17 cellular contexts compared by ENCODE assay signal in the genomic region with DNA sequence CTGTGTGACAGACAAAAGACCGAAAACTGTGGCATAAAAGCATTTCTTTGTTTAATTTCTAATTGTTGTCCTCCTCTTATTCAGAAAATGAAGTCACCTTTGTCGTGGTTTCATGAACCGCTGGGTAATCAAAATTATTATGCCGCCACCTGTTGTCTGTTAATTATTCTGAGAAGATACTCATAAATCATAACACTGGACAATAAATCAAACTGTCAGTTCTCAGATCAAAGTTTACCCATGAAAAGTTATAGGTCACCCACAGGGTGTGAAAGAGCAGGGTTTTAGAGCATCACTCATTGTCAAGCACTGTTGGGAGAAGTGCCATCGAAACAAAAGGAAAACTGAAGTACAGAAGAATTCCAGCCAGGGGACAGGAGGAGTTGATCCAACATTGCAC.
DNase-seq lines count a peak whose midpoint lies in the region; ATAC-seq, FAIRE-seq and TF ChIP-seq lines count a peak whose summit lies in the region.
"Had no signal": no experiment of that assay in that cellular context is flagged by ENCODE, and none has a peak within 500 bp of the region (broad histone marks: within the 10 kb centered on the region; RNA-seq: fewer than 3 reads in every experiment).

No MANE protein-coding gene starts in this region.

- H3K4me1 ChIP-seq in K562 (replicated peaks in 1 of 2; ENCODE audit: control insufficient read depth in 2 of 2, insufficient read depth in 2 of 2, low read length in 2 of 2), result no peaks in the 10 kb centered on the region
- H3K4me1 ChIP-seq: BLaER1, Caco-2, HAP-1 had no signal

- DNase-seq in HEK293T (ENCODE audit: extremely low spot score) (no peak), NCI-H2227 (lab: John Stamatoyannopoulos, UW; ENCODE audit: unreplicated experiment) (peak; percentile 38), K562 (ENCODE audit: extremely low read depth in 1 of 4, low spot score in 3 of 4) (no peak), neural crest cell (ENCODE audit: low read depth, low spot score) (no peak), NCI-H2081 (lab: John Stamatoyannopoulos, UW) (no peak)
- DNase-seq in activated CD4-positive, CD25-positive, alpha-beta regulatory T cell treated with anti-CD3 and anti-CD28 coated beads, Interleukin-2, amount 50 U/mL, for 72 hours, result no peak
- DNase-seq in activated T-cell treated with anti-CD3 and anti-CD28 coated beads, Interleukin-2, amount 50 U/mL, for 4 hours, result no peak
- DNase-seq: 8988T; AML-193; Caco-2; CD8-positive, alpha-beta memory T cell; GF-D8; HFFc6 had no signal

- H3K36me3 ChIP-seq in K562 (ENCODE audit: control insufficient read depth, insufficient read depth, low read length), result no peaks in the 10 kb centered on the region
- H3K36me3 ChIP-seq: BLaER1, HAP-1 had no signal

- peak overlapping the region; percentile 36 for H3K4me3 Mint-ChIP-seq in neural crest cell
- H3K4me3 Mint-ChIP-seq in activated T-cell treated with anti-CD3 and anti-CD28 coated beads, Interleukin-2, amount 50 U/mL, for 4 hours, result no peak overlapping the region
- H3K4me3 Mint-ChIP-seq: CD8-positive, alpha-beta memory T cell; HFFc6 had no signal

- in situ Hi-C loops in K562 (cut with MboI), result no loop called here

- H3K9ac ChIP-seq in K562 (ENCODE audit: insufficient read depth in 1 of 2, low read depth in 2 of 2, low read length in 2 of 2), result no peak overlapping the region
- H3K9ac ChIP-seq: BLaER1 had no signal

- 0% methylated on average over 5 of the region's 5 CpGs for WGBS in K562 (ENCODE audit: insufficient coverage, low coverage, missing lambda C conversion rate)

- no peaks in the 10 kb centered on the region for H3K79me2 ChIP-seq in K562 (ENCODE audit: control insufficient read depth, insufficient read depth, low read length)

- intact Hi-C loops in K562 (cut with micrococcal nuclease), result no loop called here

- no peak for TF ChIP-seq CTCF in K562 (IDR thresholded peaks at IDR 0.05 in 2 of 3, conservative IDR thresholded peaks at IDR 0.05 in 1 of 3; ENCODE audit: insufficient read depth in 2 of 3, low read depth in 1 of 3, low read length in 3 of 3)
- no peak for TF ChIP-seq CTCF in neural crest cell (conservative IDR thresholded peaks at IDR 0.05)

- no peak overlapping the region for H2AFZ ChIP-seq in K562 (ENCODE audit: low read depth, low read length)

- no peaks in the 10 kb centered on the region for H3K9me1 ChIP-seq in K562 (ENCODE audit: control insufficient read depth, insufficient read depth, low read length)

- no peak for FAIRE-seq in K562 (lab: Jason Lieb, UNC)
- FAIRE-seq: H1 had no signal

- peaks cover 47% of the 10 kb centered on the region for H3K4me1 Mint-ChIP-seq in neural crest cell
- H3K4me1 Mint-ChIP-seq in activated T-cell treated with anti-CD3 and anti-CD28 coated beads, Interleukin-2, amount 50 U/mL, for 4 hours (ENCODE audit: low read depth), result no peaks in the 10 kb centered on the region
- H3K4me1 Mint-ChIP-seq: CD8-positive, alpha-beta memory T cell had no signal

- H3K4me3 ChIP-seq in K562, result no peak overlapping the region
- H3K4me3 ChIP-seq: BLaER1, HAP-1 had no signal

- TF ChIP-seq EP300 in K562 (IDR thresholded peaks at IDR 0.05; ENCODE audit: low read length), result no peak

- H3K27ac ChIP-seq in K562 (ENCODE audit: extremely low read depth, low read depth, low read length), result no peak overlapping the region
- H3K27ac ChIP-seq: BLaER1, HL-60 had no signal

- H3K27me3 Mint-ChIP-seq in neural crest cell (ENCODE audit: low read depth), result no peaks in the 10 kb centered on the region
- H3K27me3 Mint-ChIP-seq in activated T-cell treated with anti-CD3 and anti-CD28 coated beads, Interleukin-2, amount 50 U/mL, for 4 hours (ENCODE audit: low read depth), result no peaks in the 10 kb centered on the region
- H3K27me3 Mint-ChIP-seq: CD8-positive, alpha-beta memory T cell had no signal

- CTCF ChIA-PET in HEK293T (lab: Yijun Ruan, JAX), result no interaction called here
- CTCF ChIA-PET in K562 (lab: Yijun Ruan, JAX; ENCODE audit: low intra/inter-chr PET ratio), result no interaction called here

- TF ChIP-seq POLR2A in K562 (conservative IDR thresholded peaks at IDR 0.05), result no peak

- no TSS peak for BruUV-seq in K562 (replicated peaks; lab: Mats Ljungman, UMichigan)

- peaks cover 3% of the 10 kb centered on the region for H3K9me3 Mint-ChIP-seq in neural crest cell
- peaks cover 4% of the 10 kb centered on the region for H3K9me3 Mint-ChIP-seq in activated T-cell treated with anti-CD3 and anti-CD28 coated beads, Interleukin-2, amount 50 U/mL, for 4 hours

- POLR2A ChIA-PET in HEK293T (lab: Yijun Ruan, JAX), result no interaction called here
- POLR2A ChIA-PET in K562 (lab: Yijun Ruan, JAX), result interaction anchor here (0.7 kb wide), 1 partner anchor 1329 kb away, joined by 3 read pairs; no protein-coding TSS in a partner anchor

- peaks cover 0 to 9% of the 10 kb centered on the region in 2 experiments; a peak in 2 of 5 replicates for H3K27me3 ChIP-seq in K562 (ENCODE audit: control insufficient read depth in 2 of 2, insufficient read depth in 2 of 2, low read length in 2 of 2)
- H3K27me3 ChIP-seq: BLaER1 had no signal

- no peaks in the 10 kb centered on the region for H4K20me1 ChIP-seq in K562 (replicated peaks; ENCODE audit: control insufficient read depth, insufficient read depth, low read length)
- H4K20me1 ChIP-seq: BLaER1 had no signal

- no peak for ATAC-seq in K562
- ATAC-seq in activated T-cell treated with anti-CD3 and anti-CD28 coated beads, Interleukin-2, amount 50 U/mL, for 4 hours, result no peak

- no peak for TF ChIP-seq RAD21 in K562 (CRISPR knock-in tag; conservative IDR thresholded peaks at IDR 0.05 in 1 of 2, IDR thresholded peaks at IDR 0.05 in 1 of 2)

- H3K36me3 Mint-ChIP-seq in neural crest cell (ENCODE audit: low read depth), result peaks cover 2% of the 10 kb centered on the region
- H3K36me3 Mint-ChIP-seq in activated T-cell treated with anti-CD3 and anti-CD28 coated beads, Interleukin-2, amount 50 U/mL, for 4 hours (ENCODE audit: insufficient read depth), result no peaks in the 10 kb centered on the region
- H3K36me3 Mint-ChIP-seq: CD8-positive, alpha-beta memory T cell had no signal

- H3K27ac Mint-ChIP-seq in neural crest cell (ENCODE audit: unreplicated experiment), result peak overlapping the region; percentile 74
- H3K27ac Mint-ChIP-seq: CD8-positive, alpha-beta memory T cell; HFFc6 had no signal

- no peaks in the 10 kb centered on the region for H3K9me3 ChIP-seq in K562 (replicated peaks; ENCODE audit: control insufficient read depth, insufficient read depth, low read depth, low read length)
- H3K9me3 ChIP-seq: BLaER1, Caco-2, HAP-1 had no signal

- H3K4me2 ChIP-seq in K562 (ENCODE audit: insufficient read depth, low read length), result no peak overlapping the region
- H3K4me2 ChIP-seq: BLaER1 had no signal

TF ChIP-seq in HEK293T, 16 proteins besides CTCF, POLR2A, EP300 and RAD21:
- TF ChIP-seq, protein P1, sequence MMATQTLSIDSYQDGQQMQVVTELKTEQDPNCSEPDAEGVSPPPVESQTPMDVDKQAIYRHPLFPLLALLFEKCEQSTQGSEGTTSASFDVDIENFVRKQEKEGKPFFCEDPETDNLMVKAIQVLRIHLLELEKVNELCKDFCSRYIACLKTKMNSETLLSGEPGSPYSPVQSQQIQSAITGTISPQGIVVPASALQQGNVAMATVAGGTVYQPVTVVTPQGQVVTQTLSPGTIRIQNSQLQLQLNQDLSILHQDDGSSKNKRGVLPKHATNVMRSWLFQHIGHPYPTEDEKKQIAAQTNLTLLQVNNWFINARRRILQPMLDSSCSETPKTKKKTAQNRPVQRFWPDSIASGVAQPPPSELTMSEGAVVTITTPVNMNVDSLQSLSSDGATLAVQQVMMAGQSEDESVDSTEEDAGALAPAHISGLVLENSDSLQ (IDR thresholded peaks at IDR 0.05), result peak; percentile 86
- TF ChIP-seq LEF1 (IDR thresholded peaks at IDR 0.05; ENCODE audit: borderline replicate concordance), result no peak

TF ChIP-seq in K562, 482 proteins besides CTCF, POLR2A, EP300 and RAD21 (continues in another document):
- TF ChIP-seq MEIS2 (IDR thresholded peaks at IDR 0.05; ENCODE audit: partially characterized antibody) (peak; percentile 55), ZNF121 (CRISPR knock-in tag; conservative IDR thresholded peaks at IDR 0.05) (no peak), HSF4 (CRISPR knock-in tag; IDR thresholded peaks at IDR 0.05; ENCODE audit: borderline replicate concordance) (no peak), ARNT (IDR thresholded peaks at IDR 0.05) (no peak)
- TF ChIP-seq, protein P2, sequence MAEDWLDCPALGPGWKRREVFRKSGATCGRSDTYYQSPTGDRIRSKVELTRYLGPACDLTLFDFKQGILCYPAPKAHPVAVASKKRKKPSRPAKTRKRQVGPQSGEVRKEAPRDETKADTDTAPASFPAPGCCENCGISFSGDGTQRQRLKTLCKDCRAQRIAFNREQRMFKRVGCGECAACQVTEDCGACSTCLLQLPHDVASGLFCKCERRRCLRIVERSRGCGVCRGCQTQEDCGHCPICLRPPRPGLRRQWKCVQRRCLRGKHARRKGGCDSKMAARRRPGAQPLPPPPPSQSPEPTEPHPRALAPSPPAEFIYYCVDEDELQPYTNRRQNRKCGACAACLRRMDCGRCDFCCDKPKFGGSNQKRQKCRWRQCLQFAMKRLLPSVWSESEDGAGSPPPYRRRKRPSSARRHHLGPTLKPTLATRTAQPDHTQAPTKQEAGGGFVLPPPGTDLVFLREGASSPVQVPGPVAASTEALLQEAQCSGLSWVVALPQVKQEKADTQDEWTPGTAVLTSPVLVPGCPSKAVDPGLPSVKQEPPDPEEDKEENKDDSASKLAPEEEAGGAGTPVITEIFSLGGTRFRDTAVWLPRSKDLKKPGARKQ (CRISPR knock-in tag; IDR thresholded peaks at IDR 0.05), result no peak
- TF ChIP-seq, protein P3, sequence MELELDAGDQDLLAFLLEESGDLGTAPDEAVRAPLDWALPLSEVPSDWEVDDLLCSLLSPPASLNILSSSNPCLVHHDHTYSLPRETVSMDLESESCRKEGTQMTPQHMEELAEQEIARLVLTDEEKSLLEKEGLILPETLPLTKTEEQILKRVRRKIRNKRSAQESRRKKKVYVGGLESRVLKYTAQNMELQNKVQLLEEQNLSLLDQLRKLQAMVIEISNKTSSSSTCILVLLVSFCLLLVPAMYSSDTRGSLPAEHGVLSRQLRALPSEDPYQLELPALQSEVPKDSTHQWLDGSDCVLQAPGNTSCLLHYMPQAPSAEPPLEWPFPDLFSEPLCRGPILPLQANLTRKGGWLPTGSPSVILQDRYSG (tag; conservative IDR thresholded peaks at IDR 0.05; ENCODE audit: low read depth), result no peak
- TF ChIP-seq, protein P1 (IDR thresholded peaks at IDR 0.05), result peak; percentile 41
